In genomic region chr12:130491421-130492357, GRCh38 we compare ENCODE assay signal across 29 cellular contexts.
DNase-seq lines count a peak whose midpoint lies in the region; ATAC-seq lines count a peak whose summit lies in the region.
"Had no signal": no experiment of that assay in that cellular context is flagged by ENCODE, and none has a peak within 500 bp of the region (broad histone marks: within the 10 kb centered on the region; RNA-seq: fewer than 3 reads in every experiment).

No MANE protein-coding gene starts in this region.

- H3K79me1 ChIP-seq in neuronal stem cell (ENCODE audit: low read depth, low read length), result no peaks in the 10 kb centered on the region

- no peak for DNase-seq in Right ventricle myocardium inferior (ENCODE audit: missing footprints)
- DNase-seq in cardiac septum (ENCODE audit: low spot score), result no peak
- DNase-seq in left ventricle myocardium superior, result peak; percentile 52
- DNase-seq in neuronal stem cell (ENCODE audit: low spot score), result no peak
- no peak for DNase-seq in stimulated activated naive CD8-positive, alpha-beta T cell treated with anti-CD3 and anti-CD28 coated beads, Interleukin-15, Interleukin-2, amounts not matched to agents 100 U/mL and 50 U/mL, for 24 hours
- DNase-seq: activated CD4-positive, alpha-beta memory T cell treated with anti-CD3 and anti-CD28 coated beads, Interleukin-2, amount 10 ng/mL, durations not matched to agents 7 days and 5 days; activated effector memory CD4-positive, alpha-beta T cell treated with Interleukin-2 at 50 U/mL for 16 hours; activated naive CD8-positive, alpha-beta T cell treated with anti-CD3 and anti-CD28 coated beads, Interleukin-2, amount 10 ng/mL, durations not matched to agents 7 days and 5 days; BE2C; central memory CD4-positive, alpha-beta T cell; esophagus squamous epithelium; H7; islet precursor cell; NCI-H1694; NCI-H524; Peyer's patch; SJCRH30; stomach; T-cell; transverse colon had no signal

- H2BK5ac ChIP-seq in neuronal stem cell (ENCODE audit: low read length), result no peak overlapping the region

- H3K36me3 ChIP-seq in neuronal stem cell (replicated peaks in 1 of 2; ENCODE audit: control insufficient read depth in 2 of 2, insufficient read depth in 2 of 2, low read length in 2 of 2), result no peaks in the 10 kb centered on the region
- H3K36me3 ChIP-seq: ascending aorta, esophagus squamous epithelium, Peyer's patch, prostate gland, SJCRH30, stomach, transverse colon had no signal

- H2BK12ac ChIP-seq in neuronal stem cell (ENCODE audit: low read length), result no peak overlapping the region

- peaks cover 0 to 3% of the 10 kb centered on the region in 2 donors for H3K9me3 ChIP-seq in neuronal stem cell (replicated peaks in 1 of 2; ENCODE audit: control insufficient read depth in 2 of 2, insufficient read depth in 1 of 2, low read depth in 1 of 2, low read length in 2 of 2)
- H3K9me3 ChIP-seq: A549, ascending aorta, BE2C, esophagus squamous epithelium, Peyer's patch, prostate gland, SJCRH30, transverse colon had no signal

- H2AFZ ChIP-seq in neuronal stem cell (ENCODE audit: low read length), result no peak overlapping the region

- H3K9ac ChIP-seq in neuronal stem cell (ENCODE audit: low read depth, low read length, poor library complexity), result no peak overlapping the region

- intact Hi-C loops in Right ventricle myocardium inferior (cut with DNase I), result no loop called here
- intact Hi-C loops in cardiac septum (cut with DNase I), result no loop called here
- intact Hi-C loops in left ventricle myocardium superior (cut with micrococcal nuclease), result no loop called here

- H4K91ac ChIP-seq in neuronal stem cell (ENCODE audit: low read depth, low read length, poor library complexity), result no peak overlapping the region

- no peak overlapping the region for H2BK120ac ChIP-seq in neuronal stem cell (ENCODE audit: low read depth, low read length)

- no peak overlapping the region for H2BK15ac ChIP-seq in neuronal stem cell (ENCODE audit: low read length)

- H3K4ac ChIP-seq in neuronal stem cell (ENCODE audit: low read length), result no peak overlapping the region

- no peak overlapping the region for H2AK5ac ChIP-seq in neuronal stem cell (ENCODE audit: low read depth, low read length)

- no CpG with 5 or more reads among the region's 32 CpGs for WGBS in neuronal stem cell (ENCODE audit: extremely low coverage in 2 of 2, insufficient read length in 2 of 2, insufficient replicate concordance in 1 of 2), 2 donors

- no peak overlapping the region for H4K8ac ChIP-seq in neuronal stem cell (ENCODE audit: low read depth, low read length)

- peak overlapping the region; percentile 76 for H3K18ac ChIP-seq in neuronal stem cell (ENCODE audit: low read length)

- peak; percentile 84 for ATAC-seq in Right ventricle myocardium inferior
- peak; percentile 95 for ATAC-seq in left ventricle myocardium superior
- no peak for ATAC-seq in HG02885 (IDR thresholded peaks at IDR 0.05; ENCODE audit: poor library complexity, unreplicated experiment)
- no peak for ATAC-seq in stimulated activated naive CD8-positive, alpha-beta T cell treated with anti-CD3 and anti-CD28 coated beads, Interleukin-15, Interleukin-2, amounts not matched to agents 100 U/mL and 50 U/mL, for 24 hours
- ATAC-seq in GM21529 (IDR thresholded peaks at IDR 0.05; ENCODE audit: unreplicated experiment), result no peak
- ATAC-seq in HG02759 (IDR thresholded peaks at IDR 0.05; ENCODE audit: unreplicated experiment), result no peak
- ATAC-seq: activated CD4-positive, CD25-positive, alpha-beta regulatory T cell treated with anti-CD3 and anti-CD28 coated beads, Interleukin-2, amount 50 U/mL, for 24 hours; T-cell had no signal

- no peak overlapping the region for H3K23ac ChIP-seq in neuronal stem cell (ENCODE audit: low read depth, low read length, poor library complexity)

- H3K27me3 ChIP-seq in neuronal stem cell (ENCODE audit: control insufficient read depth in 3 of 3, insufficient read depth in 3 of 3, low read depth in 1 of 3, low read length in 3 of 3), result peaks cover 0 to 19% (median 0%) of the 10 kb centered on the region in 3 experiments
- H3K27me3 ChIP-seq: ascending aorta, BE2C, Peyer's patch, transverse colon had no signal

- peaks cover 0 to 7% of the 10 kb centered on the region in 2 donors for H3K4me1 ChIP-seq in neuronal stem cell (ENCODE audit: control insufficient read depth in 2 of 2, insufficient read depth in 1 of 2, low read depth in 1 of 2, low read length in 2 of 2)
- H3K4me1 ChIP-seq: A549, ascending aorta, esophagus squamous epithelium, Peyer's patch, prostate gland, SJCRH30, stomach, transverse colon had no signal

- H3K14ac ChIP-seq in neuronal stem cell (ENCODE audit: low read length), result no peak overlapping the region

- H3K27ac ChIP-seq in neuronal stem cell (replicated peaks; ENCODE audit: low read length), result no peak overlapping the region
- H3K27ac ChIP-seq: A549, ascending aorta, esophagus squamous epithelium, Peyer's patch, prostate gland, SJCRH30, skin epidermis, stomach, transverse colon had no signal

- no peak overlapping the region for H3K4me3 ChIP-seq in neuronal stem cell (ENCODE audit: low read length in 2 of 2)
- H3K4me3 ChIP-seq: A549, ascending aorta, esophagus squamous epithelium, lung, Peyer's patch, prostate gland, SJCRH30, skin epidermis, stomach, transverse colon had no signal

- no peak overlapping the region for H3K4me2 ChIP-seq in neuronal stem cell (ENCODE audit: insufficient read depth, low read length, poor library complexity, severe bottlenecking)
- H3K4me2 ChIP-seq: A549 had no signal

Comparison
In these comparisons a context has a peak if more than half of its experiments do, and no peak if none do; other contexts are left out.
1. ATAC-seq: peak in Right ventricle myocardium inferior (single experiment) and left ventricle myocardium superior (single experiment); none in HG02885 (single experiment), stimulated activated naive CD8-positive, alpha-beta T cell treated with anti-CD3 and anti-CD28 coated beads, Interleukin-15, Interleukin-2, amounts not matched to agents 100 U/mL and 50 U/mL, for 24 hours (single experiment), GM21529 (single experiment) and HG02759 (single experiment).